In genomic region chr16:669666-670065, GRCh38 we compare ENCODE assay signal across 2 cellular contexts.
TF ChIP-seq lines count a peak whose summit lies in the region.

No MANE protein-coding gene starts in this region.

TF ChIP-seq in SK-N-SH treated with all-trans-retinoic acid at 6 μM for 48 hours, 23 proteins besides CTCF, POLR2A, EP300 and RAD21 (continued from another document):
- TF ChIP-seq CSRNP3 (CRISPR knock-in tag; IDR thresholded peaks at IDR 0.05) (no peak), ARNTL (CRISPR knock-in tag; IDR thresholded peaks at IDR 0.05; ENCODE audit: borderline replicate concordance, low read depth) (no peak), SNAI2 (CRISPR knock-in tag; IDR thresholded peaks at IDR 0.05) (no peak), ZNF70 (CRISPR knock-in tag; IDR thresholded peaks at IDR 0.05) (no peak), ZNF565 (CRISPR knock-in tag; conservative IDR thresholded peaks at IDR 0.05; ENCODE audit: low read depth) (no peak), ISL1 (CRISPR knock-in tag; IDR thresholded peaks at IDR 0.05) (no peak), BACH2 (CRISPR knock-in tag; IDR thresholded peaks at IDR 0.05; ENCODE audit: borderline replicate concordance) (no peak), ZNF8 (CRISPR knock-in tag; IDR thresholded peaks at IDR 0.05) (no peak), TOX (CRISPR knock-in tag; IDR thresholded peaks at IDR 0.05; ENCODE audit: borderline replicate concordance) (no peak), ZC3H10 (CRISPR knock-in tag; IDR thresholded peaks at IDR 0.05) (no peak), ZFP30 (CRISPR knock-in tag; IDR thresholded peaks at IDR 0.05) (no peak), GLIS3 (CRISPR knock-in tag; IDR thresholded peaks at IDR 0.05) (no peak), ZFP3 (CRISPR knock-in tag; IDR thresholded peaks at IDR 0.05) (no peak), OSR1 (CRISPR knock-in tag; IDR thresholded peaks at IDR 0.05) (no peak), TSHZ2 (CRISPR knock-in tag; IDR thresholded peaks at IDR 0.05) (no peak)

TF ChIP-seq in HEK293, 187 proteins besides CTCF, POLR2A, EP300 and RAD21 (continued from another document):
- TF ChIP-seq PATZ1 (tag by site-specific recombination; IDR thresholded peaks at IDR 0.05) (peak; percentile 21; the same call in 1 of the 2 replicates), GLIS2 (tag by site-specific recombination; IDR thresholded peaks at IDR 0.05) (0 out of 2 replicates have a peak, but pooled peaks have one; percentile 34)
